ENCODE assay signal across 8 cellular contexts in genomic region chr14:22039938-22040780, GRCh38.
A peak's percentile ranks its signal among the peaks of the same experiment; 100 is the strongest.
DNase-seq lines count a peak whose midpoint lies in the region; ATAC-seq, FAIRE-seq and TF ChIP-seq lines count a peak whose summit lies in the region.

No MANE protein-coding gene starts in this region.

- no peak overlapping the region for H3K4me2 ChIP-seq in endothelial cell of umbilical vein (ENCODE audit: insufficient read depth, low read length)

- intact Hi-C loops in endothelial cell of umbilical vein (cut with micrococcal nuclease), result no loop called here

- H3K27ac ChIP-seq in WERI-Rb-1 (no peak overlapping the region), endothelial cell of umbilical vein (ENCODE audit: insufficient read depth, low read depth, low read length) (no peak overlapping the region)

- POLR2A ChIA-PET in endothelial cell of umbilical vein (lab: Charles Lee), result no interaction called here

- H3K9me1 ChIP-seq in endothelial cell of umbilical vein (replicated peaks; ENCODE audit: control insufficient read depth, extremely low read depth, insufficient read depth, low read length), result no peaks in the 10 kb centered on the region

- in situ Hi-C loops in ACHN (cut with HindIII; ENCODE audit: low pct_ligation_motif_present, low pct_unique_long_range_greater_than_20kb, low sequenced_read_pairs), result no loop called here

- H4K20me1 ChIP-seq in endothelial cell of umbilical vein (replicated peaks; ENCODE audit: control insufficient read depth, extremely low read depth, insufficient read depth, low read length), result no peaks in the 10 kb centered on the region

- TF ChIP-seq POLR2A in endothelial cell of umbilical vein (IDR thresholded peaks at IDR 0.05; ENCODE audit: low read depth, low read length), result no peak
- no peak for TF ChIP-seq POLR2A in GM12892 (IDR thresholded peaks at IDR 0.05; ENCODE audit: low read depth, low read length)

- dilution Hi-C loops in endothelial cell of umbilical vein (cut with MboI; ENCODE audit: extremely low pct_ligation_motif_present, low sequenced_read_pairs), result no loop called here

- DNase-seq in ACHN (peak; percentile 15), WERI-Rb-1 (no peak), endothelial cell of umbilical vein (ENCODE audit: low read depth, low spot score) (peak; percentile 32), NCI-H1436 treated with DMSO at 0.1 percent for 48 hours (lab: John Stamatoyannopoulos, UW) (no peak), GM12892 (ENCODE audit: insufficient read length) (no peak)
- DNase-seq in stimulated activated CD4-positive, alpha-beta T cell treated with anti-CD3 and anti-CD28 coated beads, Interleukin-2, amount 100 ng/mL, for 24 hours, result peak; percentile 25 to 32

- H3K9ac ChIP-seq in endothelial cell of umbilical vein (replicated peaks; ENCODE audit: extremely low read depth, insufficient read depth, low read length), result no peak overlapping the region

- H3K9me3 ChIP-seq in WERI-Rb-1 (ENCODE audit: severe bottlenecking) (no peaks in the 10 kb centered on the region), endothelial cell of umbilical vein (replicated peaks; ENCODE audit: control insufficient read depth, insufficient read depth, low read length) (no peaks in the 10 kb centered on the region)

- no peak overlapping the region for H2AFZ ChIP-seq in endothelial cell of umbilical vein (ENCODE audit: low read depth, low read length)

- no TSS peak for BruUV-seq in endothelial cell of umbilical vein (replicated peaks; lab: Mats Ljungman, UMichigan)

- peaks cover 12% of the 10 kb centered on the region for H3K27me3 ChIP-seq in WERI-Rb-1 (ENCODE audit: insufficient read depth, low read depth, severe bottlenecking)
- H3K27me3 ChIP-seq in endothelial cell of umbilical vein (ENCODE audit: control insufficient read depth in 2 of 2, insufficient read depth in 2 of 2, low read length in 2 of 2), result peaks cover 4 to 5% of the 10 kb centered on the region in 2 experiments

- H3K79me2 ChIP-seq in endothelial cell of umbilical vein (ENCODE audit: control insufficient read depth, insufficient read depth, low read length), result no peaks in the 10 kb centered on the region

- H3K36me3 ChIP-seq in WERI-Rb-1 (no peaks in the 10 kb centered on the region), endothelial cell of umbilical vein (ENCODE audit: control insufficient read depth in 2 of 2, extremely low read depth in 1 of 2, insufficient read depth in 2 of 2, low read length in 2 of 2) (no peaks in the 10 kb centered on the region)

- CTCF ChIA-PET in endothelial cell of umbilical vein (lab: Charles Lee), result interaction anchor here (0.7 to 3.7 kb wide), 30 partner anchors 9 to 327 kb away, joined by 3 to 23 read pairs (median 4); no protein-coding TSS in a partner anchor

- peak; percentile 23; the same call in 1 of the 2 replicates for TF ChIP-seq CTCF in WERI-Rb-1 (IDR thresholded peaks at IDR 0.05; ENCODE audit: low read depth, low read length)
- peak; percentile 51 to 60 for TF ChIP-seq CTCF in endothelial cell of umbilical vein (IDR thresholded peaks at IDR 0.05; ENCODE audit: extremely low read depth in 1 of 2, insufficient read depth in 1 of 2, low read depth in 1 of 2, low read length in 2 of 2)

- FAIRE-seq in endothelial cell of umbilical vein (lab: Jason Lieb, UNC) (peak; percentile 46), GM12892 (lab: Jason Lieb, UNC) (no peak)

- ATAC-seq in GM21423 (IDR thresholded peaks at IDR 0.05; ENCODE audit: unreplicated experiment) (peak; percentile 51), HG03095 (IDR thresholded peaks at IDR 0.05; ENCODE audit: unreplicated experiment) (no peak)

- no peaks in the 10 kb centered on the region for H3K4me1 ChIP-seq in endothelial cell of umbilical vein (ENCODE audit: control insufficient read depth, extremely low read depth, insufficient read depth, low read length)

- no peak overlapping the region for H3K4me3 ChIP-seq in WERI-Rb-1 (ENCODE audit: low read depth, low read length)
- no peak overlapping the region for H3K4me3 ChIP-seq in endothelial cell of umbilical vein (replicated peaks in 1 of 3; ENCODE audit: insufficient read depth in 1 of 3, low read depth in 1 of 3, low read length in 3 of 3)

TF ChIP-seq in endothelial cell of umbilical vein, 7 proteins besides CTCF, POLR2A, EP300 and RAD21:
- no peak for TF ChIP-seq POLR2AphosphoS5 (IDR thresholded peaks at IDR 0.05; ENCODE audit: insufficient read depth, low read depth, low read length)
- TF ChIP-seq FOS (IDR thresholded peaks at IDR 0.05; ENCODE audit: borderline replicate concordance, insufficient read depth, low read length), result no peak
- no peak for TF ChIP-seq MYC (IDR thresholded peaks at IDR 0.05; ENCODE audit: low read depth, low read length)
- no peak for TF ChIP-seq MAX (IDR thresholded peaks at IDR 0.05; ENCODE audit: insufficient read depth, insufficient read length)

Comparison
In these comparisons a context has a peak if more than half of its experiments do, and no peak if none do; other contexts are left out.
1. DNase-seq: peak in ACHN (single experiment), endothelial cell of umbilical vein (single experiment) and stimulated activated CD4-positive, alpha-beta T cell treated with anti-CD3 and anti-CD28 coated beads, Interleukin-2, amount 100 ng/mL, for 24 hours (2 of 2); none in WERI-Rb-1 (single experiment), NCI-H1436 treated with DMSO at 0.1 percent for 48 hours (single experiment) and GM12892 (single experiment).